In the genomic region with DNA sequence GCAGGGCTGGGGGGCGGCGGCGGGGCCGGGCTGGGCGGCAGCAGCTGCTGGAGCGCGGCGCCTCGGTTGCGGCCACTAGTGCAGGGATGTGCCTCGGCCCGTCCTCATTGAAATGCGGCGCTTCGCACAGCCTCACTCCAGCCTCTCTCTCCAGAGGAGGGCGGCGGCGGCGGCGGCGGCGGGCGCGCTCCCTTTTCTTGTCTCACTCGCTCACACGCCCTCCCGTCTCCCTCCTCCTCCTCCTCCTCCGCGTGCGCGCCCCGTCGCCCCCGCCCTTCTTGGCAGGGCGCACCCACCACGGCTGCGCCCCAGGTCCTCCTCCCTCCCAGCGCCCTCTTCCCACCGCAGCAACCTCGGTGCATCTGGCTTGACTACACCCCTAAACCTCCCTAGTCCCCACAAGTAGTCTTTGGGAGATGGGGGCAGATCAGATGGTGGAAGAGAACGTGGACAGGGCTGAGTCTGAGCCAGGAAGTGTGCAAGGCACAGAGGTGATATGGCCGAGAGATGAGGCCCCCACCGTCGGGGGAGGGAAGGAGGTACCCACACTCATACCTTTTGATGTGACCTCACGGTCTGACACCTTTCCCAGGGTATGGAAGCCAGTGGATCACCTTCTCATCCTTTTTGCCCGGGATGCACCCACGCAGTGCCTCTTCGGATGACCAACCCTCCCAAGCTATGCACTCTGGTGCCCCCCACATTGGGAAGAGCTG, we compare ENCODE assay signal across 9 cellular contexts. TPM values are rescaled to one million over a fixed set of nuclear protein-coding genes. Genes with fewer than 3 reads are reported as not detected.
DNase-seq lines count a peak whose midpoint lies in the region; ATAC-seq and TF ChIP-seq lines count a peak whose summit lies in the region.
"Had no signal": no experiment of that assay in that cellular context is flagged by ENCODE, and none has a peak within 500 bp of the region (broad histone marks: within the 10 kb centered on the region; RNA-seq: fewer than 3 reads in every experiment).

A gene (minus strand): TSS at position 168 of the 716 bp plus-strand sequence.

- no peak within 1 kb of the TSS for H3K27ac Mint-ChIP-seq in Calu3 (ENCODE audit: unreplicated experiment)
- H3K27ac Mint-ChIP-seq: activated B cell treated with CpG ODN at 0.5 μM for 24 hours had no signal

- no peaks in the 10 kb centered on the region for H3K79me2 ChIP-seq in ACC112 (ENCODE audit: control insufficient read depth, insufficient read depth, low read length, unreplicated experiment)

- H3K9me3 Mint-ChIP-seq in Calu3 (ENCODE audit: low read depth, unreplicated experiment) = no peaks in the 10 kb centered on the region
- H3K9me3 Mint-ChIP-seq: activated B cell treated with CpG ODN at 0.5 μM for 24 hours had no signal

- H3K27ac ChIP-seq in ACC112 (ENCODE audit: low read depth, low read length) = no peak within 1 kb of the TSS
- H3K27ac ChIP-seq in cingulate gyrus (ENCODE audit: low read depth, low read length) = peak within 1 kb of the TSS; percentile 67
- peak within 1 kb of the TSS; percentile 31 for H3K27ac ChIP-seq in layer of hippocampus (ENCODE audit: low read depth, low read length)
- H3K27ac ChIP-seq in temporal lobe (ENCODE audit: low read depth, low read length) = peak within 1 kb of the TSS; percentile 41

- no peak within 1 kb of the TSS for H3K4me3 Mint-ChIP-seq in Calu3 (ENCODE audit: low read depth, unreplicated experiment)
- H3K4me3 Mint-ChIP-seq: activated B cell treated with CpG ODN at 0.5 μM for 24 hours had no signal

- no TSS peak for BruUV-seq in Calu3 (replicated peaks; lab: Mats Ljungman, UMichigan)

- H3K36me3 Mint-ChIP-seq in Calu3 (ENCODE audit: insufficient read depth, unreplicated experiment) = no peaks in the 10 kb centered on the region

- H3K4me1 ChIP-seq in ACC112 (ENCODE audit: control insufficient read depth, insufficient read depth, low read length, unreplicated experiment) = peaks cover 14% of the 10 kb centered on the region

- TF ChIP-seq CTCF in Calu3 (IDR thresholded peaks at IDR 0.05; ENCODE audit: unreplicated experiment) = no peak

- peak within 1 kb of the TSS; percentile 82 for H3K4me3 ChIP-seq in ACC112 (ENCODE audit: low read depth, low read length)

- peak within 1 kb of the TSS; percentile 75 for H2AFZ ChIP-seq in ACC112 (ENCODE audit: low read length, unreplicated experiment)

- H3K27me3 ChIP-seq in ACC112 (ENCODE audit: insufficient read depth, low read length) (peaks cover 9% of the 10 kb centered on the region; the same call in 1 of the 2 replicates), layer of hippocampus (ENCODE audit: control insufficient read depth, insufficient read depth, low read length) (no peaks in the 10 kb centered on the region)

- CTCF ChIA-PET in Calu3 (lab: Charles Lee) = no interaction called here

- H3K4me1 Mint-ChIP-seq in Calu3 (ENCODE audit: low read depth, unreplicated experiment) = no peaks in the 10 kb centered on the region
- H3K4me1 Mint-ChIP-seq: activated B cell treated with CpG ODN at 0.5 μM for 24 hours had no signal

- peaks cover 34% of the 10 kb centered on the region for H3K27me3 Mint-ChIP-seq in Calu3 (ENCODE audit: unreplicated experiment)

- intact Hi-C loops in Calu3 (cut with micrococcal nuclease; ENCODE audit: unreplicated experiment) = no loop called here

- DNase-seq in NCI-H146 (lab: John Stamatoyannopoulos, UW) (peak; percentile 90), Calu3 (no peak)
- DNase-seq: activated B cell treated with CpG ODN at 0.5 μM for 24 hours had no signal

- ATAC-seq in HG02884 (IDR thresholded peaks at IDR 0.05; ENCODE audit: unreplicated experiment) (no peak), HG02885 (IDR thresholded peaks at IDR 0.05; ENCODE audit: poor library complexity, unreplicated experiment) (no peak)

- H3K36me3 ChIP-seq in ACC112 (ENCODE audit: insufficient read depth, low read length) = no peaks in the 10 kb centered on the region

RNA-seq across cellular contexts. Expression of the gene that starts here (rescaled TPM):
- total RNA-seq in temporal lobe = 256 TPM
- not detected in 2 replicates for total RNA-seq in Calu3 (2022)
- total RNA-seq: activated B cell treated with CpG ODN at 0.5 μM for 24 hours had no signal

Comparison
In these comparisons a context has a peak if more than half of its experiments do, and no peak if none do; other contexts are left out.
1. RNA of the gene that starts here (total RNA-seq): 256 TPM in temporal lobe (single experiment); not detected in Calu3; every median in the first group is over 100 times any median in the second.